In the genomic region with DNA sequence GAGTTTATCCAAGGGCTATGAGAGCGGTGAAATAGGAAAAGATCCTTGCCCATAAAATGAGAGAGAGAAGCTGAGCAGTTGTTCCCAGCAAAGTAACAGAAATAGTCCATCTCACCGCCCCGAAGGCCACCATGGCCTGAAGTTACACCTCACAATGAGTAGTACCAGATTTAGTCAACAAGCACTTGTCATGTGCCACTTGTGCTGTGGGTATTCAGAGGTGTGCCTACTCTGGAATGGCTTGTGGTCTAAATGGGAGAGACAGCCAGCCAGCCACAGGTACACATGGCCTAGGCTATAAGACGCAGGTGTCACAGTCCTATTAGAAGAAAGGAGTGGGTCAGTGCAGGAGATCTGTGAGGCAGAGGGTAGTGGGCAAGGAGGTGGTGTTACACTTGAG, we compare ENCODE assay signal across 1 cellular context.
TF ChIP-seq lines count a peak whose summit lies in the region.

No MANE protein-coding gene starts in this region.

TF ChIP-seq in HepG2, 621 proteins besides CTCF, POLR2A, EP300 and RAD21:
- TF ChIP-seq ZNF562 (CRISPR knock-in tag; IDR thresholded peaks at IDR 0.05; ENCODE audit: borderline replicate concordance) (no peak), NFIB (CRISPR knock-in tag; IDR thresholded peaks at IDR 0.05; ENCODE audit: borderline replicate concordance) (no peak), EEA1 (CRISPR knock-in tag; IDR thresholded peaks at IDR 0.05; ENCODE audit: borderline replicate concordance) (no peak), NCOA1 (CRISPR knock-in tag; IDR thresholded peaks at IDR 0.05) (no peak), SRY (CRISPR knock-in tag; IDR thresholded peaks at IDR 0.05) (no peak), ZNF547 (CRISPR knock-in tag; IDR thresholded peaks at IDR 0.05) (no peak), MED1 (CRISPR knock-in tag; IDR thresholded peaks at IDR 0.05) (no peak), CEBPG (CRISPR knock-in tag; IDR thresholded peaks at IDR 0.05) (no peak), ZNF782 (CRISPR knock-in tag; IDR thresholded peaks at IDR 0.05; ENCODE audit: borderline replicate concordance) (no peak), SP5 (CRISPR knock-in tag; IDR thresholded peaks at IDR 0.05; ENCODE audit: borderline replicate concordance, low read depth) (no peak), ZNF773 (CRISPR knock-in tag; IDR thresholded peaks at IDR 0.05; ENCODE audit: borderline replicate concordance) (no peak), NFRKB (IDR thresholded peaks at IDR 0.05) (no peak)
- TF ChIP-seq, protein P1, sequence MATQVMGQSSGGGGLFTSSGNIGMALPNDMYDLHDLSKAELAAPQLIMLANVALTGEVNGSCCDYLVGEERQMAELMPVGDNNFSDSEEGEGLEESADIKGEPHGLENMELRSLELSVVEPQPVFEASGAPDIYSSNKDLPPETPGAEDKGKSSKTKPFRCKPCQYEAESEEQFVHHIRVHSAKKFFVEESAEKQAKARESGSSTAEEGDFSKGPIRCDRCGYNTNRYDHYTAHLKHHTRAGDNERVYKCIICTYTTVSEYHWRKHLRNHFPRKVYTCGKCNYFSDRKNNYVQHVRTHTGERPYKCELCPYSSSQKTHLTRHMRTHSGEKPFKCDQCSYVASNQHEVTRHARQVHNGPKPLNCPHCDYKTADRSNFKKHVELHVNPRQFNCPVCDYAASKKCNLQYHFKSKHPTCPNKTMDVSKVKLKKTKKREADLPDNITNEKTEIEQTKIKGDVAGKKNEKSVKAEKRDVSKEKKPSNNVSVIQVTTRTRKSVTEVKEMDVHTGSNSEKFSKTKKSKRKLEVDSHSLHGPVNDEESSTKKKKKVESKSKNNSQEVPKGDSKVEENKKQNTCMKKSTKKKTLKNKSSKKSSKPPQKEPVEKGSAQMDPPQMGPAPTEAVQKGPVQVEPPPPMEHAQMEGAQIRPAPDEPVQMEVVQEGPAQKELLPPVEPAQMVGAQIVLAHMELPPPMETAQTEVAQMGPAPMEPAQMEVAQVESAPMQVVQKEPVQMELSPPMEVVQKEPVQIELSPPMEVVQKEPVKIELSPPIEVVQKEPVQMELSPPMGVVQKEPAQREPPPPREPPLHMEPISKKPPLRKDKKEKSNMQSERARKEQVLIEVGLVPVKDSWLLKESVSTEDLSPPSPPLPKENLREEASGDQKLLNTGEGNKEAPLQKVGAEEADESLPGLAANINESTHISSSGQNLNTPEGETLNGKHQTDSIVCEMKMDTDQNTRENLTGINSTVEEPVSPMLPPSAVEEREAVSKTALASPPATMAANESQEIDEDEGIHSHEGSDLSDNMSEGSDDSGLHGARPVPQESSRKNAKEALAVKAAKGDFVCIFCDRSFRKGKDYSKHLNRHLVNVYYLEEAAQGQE (IDR thresholded peaks at IDR 0.05; ENCODE audit: borderline replicate concordance in 1 of 2, low read depth in 1 of 2, low read length in 2 of 2) = no peak
- TF ChIP-seq, protein P2, sequence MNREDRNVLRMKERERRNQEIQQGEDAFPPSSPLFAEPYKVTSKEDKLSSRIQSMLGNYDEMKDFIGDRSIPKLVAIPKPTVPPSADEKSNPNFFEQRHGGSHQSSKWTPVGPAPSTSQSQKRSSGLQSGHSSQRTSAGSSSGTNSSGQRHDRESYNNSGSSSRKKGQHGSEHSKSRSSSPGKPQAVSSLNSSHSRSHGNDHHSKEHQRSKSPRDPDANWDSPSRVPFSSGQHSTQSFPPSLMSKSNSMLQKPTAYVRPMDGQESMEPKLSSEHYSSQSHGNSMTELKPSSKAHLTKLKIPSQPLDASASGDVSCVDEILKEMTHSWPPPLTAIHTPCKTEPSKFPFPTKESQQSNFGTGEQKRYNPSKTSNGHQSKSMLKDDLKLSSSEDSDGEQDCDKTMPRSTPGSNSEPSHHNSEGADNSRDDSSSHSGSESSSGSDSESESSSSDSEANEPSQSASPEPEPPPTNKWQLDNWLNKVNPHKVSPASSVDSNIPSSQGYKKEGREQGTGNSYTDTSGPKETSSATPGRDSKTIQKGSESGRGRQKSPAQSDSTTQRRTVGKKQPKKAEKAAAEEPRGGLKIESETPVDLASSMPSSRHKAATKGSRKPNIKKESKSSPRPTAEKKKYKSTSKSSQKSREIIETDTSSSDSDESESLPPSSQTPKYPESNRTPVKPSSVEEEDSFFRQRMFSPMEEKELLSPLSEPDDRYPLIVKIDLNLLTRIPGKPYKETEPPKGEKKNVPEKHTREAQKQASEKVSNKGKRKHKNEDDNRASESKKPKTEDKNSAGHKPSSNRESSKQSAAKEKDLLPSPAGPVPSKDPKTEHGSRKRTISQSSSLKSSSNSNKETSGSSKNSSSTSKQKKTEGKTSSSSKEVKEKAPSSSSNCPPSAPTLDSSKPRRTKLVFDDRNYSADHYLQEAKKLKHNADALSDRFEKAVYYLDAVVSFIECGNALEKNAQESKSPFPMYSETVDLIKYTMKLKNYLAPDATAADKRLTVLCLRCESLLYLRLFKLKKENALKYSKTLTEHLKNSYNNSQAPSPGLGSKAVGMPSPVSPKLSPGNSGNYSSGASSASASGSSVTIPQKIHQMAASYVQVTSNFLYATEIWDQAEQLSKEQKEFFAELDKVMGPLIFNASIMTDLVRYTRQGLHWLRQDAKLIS (CRISPR knock-in tag; IDR thresholded peaks at IDR 0.05) = no peak
- TF ChIP-seq, protein P3, sequence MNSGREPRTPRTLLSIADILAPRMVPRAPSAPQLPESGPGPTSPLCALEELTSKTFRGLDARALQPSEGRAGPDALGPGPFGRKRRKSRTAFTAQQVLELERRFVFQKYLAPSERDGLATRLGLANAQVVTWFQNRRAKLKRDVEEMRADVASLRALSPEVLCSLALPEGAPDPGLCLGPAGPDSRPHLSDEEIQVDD (CRISPR knock-in tag; IDR thresholded peaks at IDR 0.05; ENCODE audit: borderline replicate concordance) = no peak
